2 cellular contexts compared by ENCODE assay signal in the genomic region with DNA sequence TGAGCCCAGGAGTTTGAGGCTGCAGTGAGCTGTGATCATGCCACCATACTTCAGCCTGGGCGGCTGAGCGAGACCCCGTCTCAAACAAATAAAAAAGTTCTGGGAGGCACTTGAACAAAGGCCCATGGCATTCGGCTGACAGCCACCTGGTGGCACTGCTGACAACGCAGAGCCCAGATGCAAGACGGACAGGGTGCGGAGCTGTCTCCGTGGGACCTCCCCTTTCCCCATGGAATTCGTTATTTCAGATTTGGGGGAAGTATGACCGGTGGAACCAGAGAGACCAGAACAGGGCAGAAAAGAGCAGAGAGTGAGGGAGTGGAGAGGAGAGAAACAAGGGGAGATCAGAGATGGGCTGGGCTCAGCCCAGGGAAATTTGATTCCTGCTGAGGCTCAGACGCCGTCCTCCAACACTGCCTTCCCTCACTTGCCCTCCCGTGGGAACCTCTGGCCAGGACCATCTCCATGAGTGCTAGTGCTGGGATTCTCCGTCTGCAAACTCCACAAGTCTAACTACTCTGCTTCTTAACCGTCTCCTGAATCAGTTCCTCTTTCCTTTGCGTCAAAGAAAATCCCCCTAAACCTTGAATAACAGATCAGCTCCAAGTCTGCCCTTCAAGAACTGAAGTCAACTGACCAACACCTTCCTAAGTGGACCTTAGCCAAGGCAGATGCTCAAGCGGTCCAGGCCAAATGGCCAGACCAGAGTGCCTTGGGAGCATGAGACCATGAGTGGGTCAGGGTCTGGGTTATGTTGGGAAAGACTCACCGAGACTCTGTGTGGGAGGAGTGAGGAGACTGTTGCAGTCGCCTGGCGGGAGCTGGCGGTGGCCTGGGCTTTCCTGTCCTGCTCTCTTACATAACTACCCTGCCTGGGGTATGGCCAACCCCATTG.
TF ChIP-seq lines count a peak whose summit lies in the region.

No MANE protein-coding gene starts in this region.

TF ChIP-seq in PFSK-1, 5 proteins besides CTCF, POLR2A, EP300 and RAD21:
- TF ChIP-seq TAF1 (IDR thresholded peaks at IDR 0.05; ENCODE audit: borderline replicate concordance, insufficient read depth, low read length) (no peak), POLR2AphosphoS5 (IDR thresholded peaks at IDR 0.05; ENCODE audit: low read depth, low read length) (0 out of 2 replicates have a peak, but pooled peaks have one; percentile 14)

TF ChIP-seq in HepG2, 621 proteins besides CTCF, POLR2A, EP300 and RAD21:
- no peak for TF ChIP-seq FOSL1 (CRISPR knock-in tag; IDR thresholded peaks at IDR 0.05; ENCODE audit: borderline replicate concordance)
- TF ChIP-seq STAG1 (CRISPR knock-in tag; IDR thresholded peaks at IDR 0.05) = peak; percentile 9; the same call in 1 of the 2 replicates
- no peak for TF ChIP-seq NFATC3 (CRISPR knock-in tag; IDR thresholded peaks at IDR 0.05)
- TF ChIP-seq, protein P1, sequence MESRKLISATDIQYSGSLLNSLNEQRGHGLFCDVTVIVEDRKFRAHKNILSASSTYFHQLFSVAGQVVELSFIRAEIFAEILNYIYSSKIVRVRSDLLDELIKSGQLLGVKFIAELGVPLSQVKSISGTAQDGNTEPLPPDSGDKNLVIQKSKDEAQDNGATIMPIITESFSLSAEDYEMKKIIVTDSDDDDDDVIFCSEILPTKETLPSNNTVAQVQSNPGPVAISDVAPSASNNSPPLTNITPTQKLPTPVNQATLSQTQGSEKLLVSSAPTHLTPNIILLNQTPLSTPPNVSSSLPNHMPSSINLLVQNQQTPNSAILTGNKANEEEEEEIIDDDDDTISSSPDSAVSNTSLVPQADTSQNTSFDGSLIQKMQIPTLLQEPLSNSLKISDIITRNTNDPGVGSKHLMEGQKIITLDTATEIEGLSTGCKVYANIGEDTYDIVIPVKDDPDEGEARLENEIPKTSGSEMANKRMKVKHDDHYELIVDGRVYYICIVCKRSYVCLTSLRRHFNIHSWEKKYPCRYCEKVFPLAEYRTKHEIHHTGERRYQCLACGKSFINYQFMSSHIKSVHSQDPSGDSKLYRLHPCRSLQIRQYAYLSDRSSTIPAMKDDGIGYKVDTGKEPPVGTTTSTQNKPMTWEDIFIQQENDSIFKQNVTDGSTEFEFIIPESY (CRISPR knock-in tag; IDR thresholded peaks at IDR 0.05) = peak; percentile 80; the same call in 1 of the 2 replicates
- TF ChIP-seq, protein P2, sequence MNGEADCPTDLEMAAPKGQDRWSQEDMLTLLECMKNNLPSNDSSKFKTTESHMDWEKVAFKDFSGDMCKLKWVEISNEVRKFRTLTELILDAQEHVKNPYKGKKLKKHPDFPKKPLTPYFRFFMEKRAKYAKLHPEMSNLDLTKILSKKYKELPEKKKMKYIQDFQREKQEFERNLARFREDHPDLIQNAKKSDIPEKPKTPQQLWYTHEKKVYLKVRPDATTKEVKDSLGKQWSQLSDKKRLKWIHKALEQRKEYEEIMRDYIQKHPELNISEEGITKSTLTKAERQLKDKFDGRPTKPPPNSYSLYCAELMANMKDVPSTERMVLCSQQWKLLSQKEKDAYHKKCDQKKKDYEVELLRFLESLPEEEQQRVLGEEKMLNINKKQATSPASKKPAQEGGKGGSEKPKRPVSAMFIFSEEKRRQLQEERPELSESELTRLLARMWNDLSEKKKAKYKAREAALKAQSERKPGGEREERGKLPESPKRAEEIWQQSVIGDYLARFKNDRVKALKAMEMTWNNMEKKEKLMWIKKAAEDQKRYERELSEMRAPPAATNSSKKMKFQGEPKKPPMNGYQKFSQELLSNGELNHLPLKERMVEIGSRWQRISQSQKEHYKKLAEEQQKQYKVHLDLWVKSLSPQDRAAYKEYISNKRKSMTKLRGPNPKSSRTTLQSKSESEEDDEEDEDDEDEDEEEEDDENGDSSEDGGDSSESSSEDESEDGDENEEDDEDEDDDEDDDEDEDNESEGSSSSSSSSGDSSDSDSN (CRISPR knock-in tag; IDR thresholded peaks at IDR 0.05) = no peak
- TF ChIP-seq, protein P3, sequence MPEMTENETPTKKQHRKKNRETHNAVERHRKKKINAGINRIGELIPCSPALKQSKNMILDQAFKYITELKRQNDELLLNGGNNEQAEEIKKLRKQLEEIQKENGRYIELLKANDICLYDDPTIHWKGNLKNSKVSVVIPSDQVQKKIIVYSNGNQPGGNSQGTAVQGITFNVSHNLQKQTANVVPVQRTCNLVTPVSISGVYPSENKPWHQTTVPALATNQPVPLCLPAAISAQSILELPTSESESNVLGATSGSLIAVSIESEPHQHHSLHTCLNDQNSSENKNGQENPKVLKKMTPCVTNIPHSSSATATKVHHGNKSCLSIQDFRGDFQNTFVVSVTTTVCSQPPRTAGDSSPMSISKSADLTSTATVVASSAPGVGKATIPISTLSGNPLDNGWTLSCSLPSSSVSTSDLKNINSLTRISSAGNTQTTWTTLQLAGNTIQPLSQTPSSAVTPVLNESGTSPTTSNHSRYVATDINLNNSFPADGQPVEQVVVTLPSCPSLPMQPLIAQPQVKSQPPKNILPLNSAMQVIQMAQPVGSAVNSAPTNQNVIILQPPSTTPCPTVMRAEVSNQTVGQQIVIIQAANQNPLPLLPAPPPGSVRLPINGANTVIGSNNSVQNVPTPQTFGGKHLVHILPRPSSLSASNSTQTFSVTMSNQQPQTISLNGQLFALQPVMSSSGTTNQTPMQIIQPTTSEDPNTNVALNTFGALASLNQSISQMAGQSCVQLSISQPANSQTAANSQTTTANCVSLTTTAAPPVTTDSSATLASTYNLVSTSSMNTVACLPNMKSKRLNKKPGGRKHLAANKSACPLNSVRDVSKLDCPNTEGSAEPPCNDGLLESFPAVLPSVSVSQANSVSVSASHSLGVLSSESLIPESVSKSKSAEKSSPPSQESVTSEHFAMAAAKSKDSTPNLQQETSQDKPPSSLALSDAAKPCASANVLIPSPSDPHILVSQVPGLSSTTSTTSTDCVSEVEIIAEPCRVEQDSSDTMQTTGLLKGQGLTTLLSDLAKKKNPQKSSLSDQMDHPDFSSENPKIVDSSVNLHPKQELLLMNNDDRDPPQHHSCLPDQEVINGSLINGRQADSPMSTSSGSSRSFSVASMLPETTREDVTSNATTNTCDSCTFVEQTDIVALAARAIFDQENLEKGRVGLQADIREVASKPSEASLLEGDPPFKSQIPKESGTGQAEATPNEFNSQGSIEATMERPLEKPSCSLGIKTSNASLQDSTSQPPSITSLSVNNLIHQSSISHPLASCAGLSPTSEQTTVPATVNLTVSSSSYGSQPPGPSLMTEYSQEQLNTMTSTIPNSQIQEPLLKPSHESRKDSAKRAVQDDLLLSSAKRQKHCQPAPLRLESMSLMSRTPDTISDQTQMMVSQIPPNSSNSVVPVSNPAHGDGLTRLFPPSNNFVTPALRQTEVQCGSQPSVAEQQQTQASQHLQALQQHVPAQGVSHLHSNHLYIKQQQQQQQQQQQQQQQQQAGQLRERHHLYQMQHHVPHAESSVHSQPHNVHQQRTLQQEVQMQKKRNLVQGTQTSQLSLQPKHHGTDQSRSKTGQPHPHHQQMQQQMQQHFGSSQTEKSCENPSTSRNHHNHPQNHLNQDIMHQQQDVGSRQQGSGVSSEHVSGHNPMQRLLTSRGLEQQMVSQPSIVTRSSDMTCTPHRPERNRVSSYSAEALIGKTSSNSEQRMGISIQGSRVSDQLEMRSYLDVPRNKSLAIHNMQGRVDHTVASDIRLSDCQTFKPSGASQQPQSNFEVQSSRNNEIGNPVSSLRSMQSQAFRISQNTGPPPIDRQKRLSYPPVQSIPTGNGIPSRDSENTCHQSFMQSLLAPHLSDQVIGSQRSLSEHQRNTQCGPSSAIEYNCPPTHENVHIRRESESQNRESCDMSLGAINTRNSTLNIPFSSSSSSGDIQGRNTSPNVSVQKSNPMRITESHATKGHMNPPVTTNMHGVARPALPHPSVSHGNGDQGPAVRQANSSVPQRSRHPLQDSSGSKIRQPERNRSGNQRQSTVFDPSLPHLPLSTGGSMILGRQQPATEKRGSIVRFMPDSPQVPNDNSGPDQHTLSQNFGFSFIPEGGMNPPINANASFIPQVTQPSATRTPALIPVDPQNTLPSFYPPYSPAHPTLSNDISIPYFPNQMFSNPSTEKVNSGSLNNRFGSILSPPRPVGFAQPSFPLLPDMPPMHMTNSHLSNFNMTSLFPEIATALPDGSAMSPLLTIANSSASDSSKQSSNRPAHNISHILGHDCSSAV (CRISPR knock-in tag; IDR thresholded peaks at IDR 0.05; ENCODE audit: borderline replicate concordance) = no peak
